8 cellular contexts compared by ENCODE assay signal in genomic region chr20:33689973-33690372, GRCh38. TPM values are rescaled to one million over a fixed set of nuclear protein-coding genes. Genes with fewer than 3 reads are reported as not detected.
DNase-seq lines count a peak whose midpoint lies in the region; ATAC-seq lines count a peak whose summit lies in the region.

No MANE protein-coding gene starts in this region.

- peaks cover 61 to 90% (median 89%) of the 10 kb centered on the region in 10 experiments for H3K4me1 ChIP-seq in BLaER1 treated with 17β-estradiol and CSF1 and Interleukin-3, amounts not matched to agents 10 nM and 100 nM

- H3K4me3 ChIP-seq in BLaER1 treated with 17β-estradiol and CSF1 and Interleukin-3, amounts not matched to agents 10 nM and 100 nM = peak overlapping the region in 3 of 10 experiments; percentile 30 to 53 (median 32); a peak in 6 of 20 replicates
- H3K4me3 ChIP-seq in H7 (ENCODE audit: insufficient read depth, low read depth, low read length) = no peak overlapping the region

- no peaks in the 10 kb centered on the region for H3K36me3 ChIP-seq in BLaER1 treated with 17β-estradiol and CSF1 and Interleukin-3, amounts not matched to agents 10 nM and 100 nM
- no peaks in the 10 kb centered on the region for H3K36me3 ChIP-seq in H7 (replicated peaks; ENCODE audit: control insufficient read depth, insufficient read depth, low read length)

- H4K20me1 ChIP-seq in BLaER1 treated with 17β-estradiol and CSF1 and Interleukin-3, amounts not matched to agents 10 nM and 100 nM = peaks cover 0 to 7% (median 3%) of the 10 kb centered on the region in 11 experiments; a peak in 14 of 22 replicates

- peak overlapping the region in 10 of 11 experiments; percentile 50 to 96 (median 85); a peak in 20 of 22 replicates for H3K27ac ChIP-seq in BLaER1 treated with 17β-estradiol and CSF1 and Interleukin-3, amounts not matched to agents 10 nM and 100 nM

- peak; percentile 78 to 80 for DNase-seq in NOMO-1 (lab: John Stamatoyannopoulos, UW; ENCODE audit: unreplicated experiment in 2 of 2)
- peak; percentile 69 to 72 for DNase-seq in activated T-cell treated with anti-CD3 and anti-CD28 coated beads, Interleukin-2, amount 50 U/mL, for 48 hours
- DNase-seq in islet precursor cell = peak; percentile 66
- DNase-seq in H7 = no peak

- H3K9ac ChIP-seq in BLaER1 treated with 17β-estradiol and CSF1 and Interleukin-3, amounts not matched to agents 10 nM and 100 nM = peak overlapping the region; percentile 35 to 76 (median 67); a peak in 19 of 22 replicates

- no peaks in the 10 kb centered on the region for H3K27me3 ChIP-seq in BLaER1 treated with 17β-estradiol and CSF1 and Interleukin-3, amounts not matched to agents 10 nM and 100 nM
- peaks cover 4% of the 10 kb centered on the region; the same call in 1 of the 2 replicates for H3K27me3 ChIP-seq in H7 (ENCODE audit: control insufficient read depth, insufficient read depth, low read length)

- no peaks in the 10 kb centered on the region for H3K9me3 ChIP-seq in BLaER1 treated with 17β-estradiol and CSF1 and Interleukin-3, amounts not matched to agents 10 nM and 100 nM (replicated peaks in 1 of 11)

- peak overlapping the region; percentile 74 to 96 (median 85) for H3K4me2 ChIP-seq in BLaER1 treated with 17β-estradiol and CSF1 and Interleukin-3, amounts not matched to agents 10 nM and 100 nM

- ATAC-seq in GM21360 (IDR thresholded peaks at IDR 0.05; ENCODE audit: unreplicated experiment) = no peak
- ATAC-seq in GM21737 (IDR thresholded peaks at IDR 0.05; ENCODE audit: unreplicated experiment) = no peak
- no peak for ATAC-seq in GM18909 (IDR thresholded peaks at IDR 0.05; ENCODE audit: poor library complexity, unreplicated experiment)

RNA-seq across cellular contexts. Expression of gene E2F1, which starts 3.8 kb away (rescaled TPM):
- 51.8 and 57.8 TPM in 2 replicates for total RNA-seq in H7 (2014; rRNA removed; shearing (Covaris generic))

RNA-seq across cellular contexts. Expression of gene NECAB3, which starts 15.7 kb away (rescaled TPM):
- 39.9 and 56.7 TPM in 2 replicates for total RNA-seq in H7 (2014; rRNA removed; shearing (Covaris generic))

RNA-seq across cellular contexts. Expression of gene ACTL10, which starts 23.2 kb away (rescaled TPM):
- total RNA-seq in H7 (2014; rRNA removed; shearing (Covaris generic)) = 1.3 and 1.4 TPM in 2 replicates

RNA-seq across cellular contexts. Expression of gene C20orf144, which starts 27.8 kb away (rescaled TPM):
- 0.11 TPM in 1 of 2 replicates, not detected in the other for total RNA-seq in H7 (2014; rRNA removed; shearing (Covaris generic))

RNA-seq across cellular contexts. Expression of gene PXMP4, which starts 30.1 kb away (rescaled TPM):
- total RNA-seq in H7 (2014; rRNA removed; shearing (Covaris generic)) = under 0.01 TPM in 1 of 2 replicates, not detected in the other
